In the genomic region with DNA sequence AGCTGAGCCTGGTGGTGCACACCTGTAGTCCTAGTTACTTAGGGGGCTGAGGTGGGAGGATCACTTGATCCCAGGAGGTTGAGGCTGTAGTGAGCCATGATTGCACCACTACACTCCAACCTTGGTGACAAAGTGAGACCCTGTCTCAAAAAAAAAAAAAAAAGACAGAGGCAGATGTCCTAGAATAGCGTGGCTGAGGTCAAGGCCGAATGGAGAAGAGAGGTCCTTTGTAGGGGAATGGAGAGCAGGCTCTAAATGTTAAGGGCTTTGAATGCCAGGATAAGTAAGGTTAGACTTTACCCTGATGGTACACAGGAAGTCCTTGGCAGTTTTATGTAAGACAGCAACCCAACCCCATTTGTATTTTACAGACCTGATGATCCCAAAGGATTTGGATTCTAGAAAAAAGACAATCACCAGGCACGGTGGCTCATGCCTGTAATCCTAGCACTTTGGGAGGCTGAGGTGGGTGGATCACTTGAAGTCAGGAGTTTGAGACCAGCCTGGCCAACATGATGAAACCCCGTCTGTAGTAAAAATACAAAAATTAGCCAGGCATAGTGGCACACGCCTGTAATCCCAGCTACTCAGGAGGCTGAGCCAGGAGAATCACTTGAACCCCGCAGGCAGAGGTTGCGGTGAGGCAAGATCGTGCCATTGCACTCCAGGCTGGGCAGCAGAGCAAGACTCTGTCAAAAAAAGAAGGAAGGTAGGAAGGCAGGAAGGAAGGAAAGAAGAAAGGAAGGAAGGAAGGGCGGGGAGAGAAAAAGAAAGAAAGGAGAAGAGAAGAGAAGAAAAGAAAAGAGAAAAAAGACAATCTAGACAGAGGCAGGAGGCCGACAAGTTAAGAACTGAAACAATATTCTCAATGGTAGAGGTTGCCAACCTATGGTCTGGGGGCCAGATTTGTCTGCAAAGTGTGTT, we compare ENCODE assay signal across 16 cellular contexts. TPM values are rescaled to one million over a fixed set of nuclear protein-coding genes. Genes with fewer than 3 reads are reported as not detected.
DNase-seq lines count a peak whose midpoint lies in the region; ATAC-seq and TF ChIP-seq lines count a peak whose summit lies in the region.
"Had no signal": no experiment of that assay in that cellular context is flagged by ENCODE, and none has a peak within 500 bp of the region (broad histone marks: within the 10 kb centered on the region; RNA-seq: fewer than 3 reads in every experiment).

No MANE protein-coding gene starts in this region.

- DNase-seq in CD8-positive, alpha-beta T cell, result no peak
- DNase-seq in HCT116 (ENCODE audit: low read depth, low spot score) (no peak), nephron progenitor cell (no peak), Right ventricle myocardium inferior (ENCODE audit: missing footprints) (no peak), left ventricle myocardium inferior (no peak), brain microvascular endothelial cell (no peak)
- DNase-seq: activated CD4-positive, alpha-beta T cell treated with anti-CD3 and anti-CD28 coated beads for 1 hour; activated effector memory CD4-positive, alpha-beta T cell treated with anti-CD3 and anti-CD28 coated beads, Interleukin-2, amount 50 U/mL, for 16 hours; caudate nucleus; NCI-H1092 treated with DMSO at 0.1 percent for 48 hours; PC-3; sigmoid colon; stimulated activated CD4-positive, alpha-beta T cell treated with anti-CD3 and anti-CD28 coated beads, Interleukin-4, amount 100 ng/mL, for 4 hours; stimulated activated naive CD4-positive, alpha-beta T cell treated with Interleukin-2 at 50 U/mL for 16 hours; SW 1271 had no signal

- in situ Hi-C loops in brain microvascular endothelial cell (cut with HindIII; ENCODE audit: low pct_ligation_motif_present, low sequenced_read_pairs), result no loop called here

- H3K4me1 ChIP-seq in CD8-positive, alpha-beta T cell (ENCODE audit: insufficient read depth, low read length), result peaks cover 58% of the 10 kb centered on the region
- H3K4me1 ChIP-seq in HCT116 (ENCODE audit: control insufficient read depth in 1 of 2, insufficient read depth in 2 of 2, low read length in 2 of 2) (peaks cover 0 to 15% of the 10 kb centered on the region in 2 experiments; a peak in 2 of 4 replicates), left ventricle myocardium inferior (peaks cover 17% of the 10 kb centered on the region)

- H3K27me3 ChIP-seq in CD8-positive, alpha-beta T cell (ENCODE audit: insufficient read depth, low read length), result no peaks in the 10 kb centered on the region
- H3K27me3 ChIP-seq in HCT116 (ENCODE audit: insufficient read depth, low read length) (no peaks in the 10 kb centered on the region), left ventricle myocardium inferior (ENCODE audit: low read depth) (peaks cover 23% of the 10 kb centered on the region), brain microvascular endothelial cell (replicated peaks) (peaks cover 22% of the 10 kb centered on the region)

- no peak overlapping the region for H2AFZ ChIP-seq in HCT116 (ENCODE audit: low read depth, low read length, poor library complexity, severe bottlenecking)

- intact Hi-C loops in CD8-positive, alpha-beta T cell (cut with DNase I, micrococcal nuclease), result loop anchor here in 1 of 2 experiments (5.0 to 10.0 kb wide), 4 partner anchors 148 to 1682 kb away; a partner anchor contains a TSS
- intact Hi-C loops in HCT116 (cut with micrococcal nuclease) (no loop called here), Right ventricle myocardium inferior (cut with DNase I) (no loop called here), left ventricle myocardium inferior (cut with micrococcal nuclease) (no loop called here)

- TF ChIP-seq CTCF in CD8-positive, alpha-beta T cell (IDR thresholded peaks at IDR 0.05), result no peak
- no peak for TF ChIP-seq CTCF in HCT116 (IDR thresholded peaks at IDR 0.05 in 2 of 3, conservative IDR thresholded peaks at IDR 0.05 in 1 of 3; ENCODE audit: borderline replicate concordance in 1 of 3, insufficient read depth in 1 of 3, low read depth in 2 of 3, low read length in 2 of 3)
- no peak for TF ChIP-seq CTCF in nephron progenitor cell (IDR thresholded peaks at IDR 0.05)
- TF ChIP-seq CTCF in left ventricle myocardium inferior (IDR thresholded peaks at IDR 0.05; ENCODE audit: borderline replicate concordance), result no peak
- no peak for TF ChIP-seq CTCF in brain microvascular endothelial cell (IDR thresholded peaks at IDR 0.05; ENCODE audit: low read depth, low read length, missing control alignments)

- no peak for TF ChIP-seq RAD21 in HCT116 (IDR thresholded peaks at IDR 0.05; ENCODE audit: low read depth)

- H3K4me3 ChIP-seq in CD8-positive, alpha-beta T cell (ENCODE audit: low read depth, low read length), result no peak overlapping the region
- H3K4me3 ChIP-seq in HCT116 (replicated peaks in 1 of 2; ENCODE audit: low read depth in 1 of 2, low read length in 2 of 2) (no peak overlapping the region), left ventricle myocardium inferior (no peak overlapping the region), brain microvascular endothelial cell (ENCODE audit: low read depth, low read length) (no peak overlapping the region)
- H3K4me3 ChIP-seq: sigmoid colon had no signal

- H3K4me3 Mint-ChIP-seq in CD8-positive, alpha-beta T cell, result peak overlapping the region; percentile 22
- H3K4me3 Mint-ChIP-seq in activated T-helper 17 cell treated with anti-CD3 and anti-CD28 coated beads, Interleukin-2, amount 50 U/mL, for 72 hours, result peak overlapping the region; percentile 80
- H3K4me3 Mint-ChIP-seq in nephron progenitor cell, result peak overlapping the region; percentile 93

- no TSS peak for BruUV-seq in HCT116 (replicated peaks; lab: Mats Ljungman, UMichigan)

- no peaks in the 10 kb centered on the region for H3K9me2 ChIP-seq in HCT116 (ENCODE audit: insufficient read depth)

- peaks cover 10% of the 10 kb centered on the region; the same call in 1 of the 2 replicates for H3K79me2 ChIP-seq in HCT116 (ENCODE audit: insufficient read depth, low read length)

- peak overlapping the region; percentile 77 for H3K27ac Mint-ChIP-seq in CD8-positive, alpha-beta T cell
- no peak overlapping the region for H3K27ac Mint-ChIP-seq in activated T-helper 17 cell treated with anti-CD3 and anti-CD28 coated beads, Interleukin-2, amount 50 U/mL, for 72 hours
- H3K27ac Mint-ChIP-seq in nephron progenitor cell, result no peak overlapping the region

- H3K27me3 Mint-ChIP-seq in CD8-positive, alpha-beta T cell (ENCODE audit: low read depth), result no peaks in the 10 kb centered on the region
- H3K27me3 Mint-ChIP-seq in activated T-helper 17 cell treated with anti-CD3 and anti-CD28 coated beads, Interleukin-2, amount 50 U/mL, for 72 hours, result no peaks in the 10 kb centered on the region
- H3K27me3 Mint-ChIP-seq in nephron progenitor cell (ENCODE audit: low read depth, poor library complexity), result no peaks in the 10 kb centered on the region

- TF ChIP-seq POLR2A in HCT116 (IDR thresholded peaks at IDR 0.05; ENCODE audit: borderline replicate concordance, extremely low read depth, insufficient read depth, insufficient read length), result no peak

- H3K9me3 ChIP-seq in CD8-positive, alpha-beta T cell (ENCODE audit: low read length), result no peaks in the 10 kb centered on the region
- H3K9me3 ChIP-seq in HCT116 (ENCODE audit: control insufficient read depth in 1 of 2, insufficient read depth in 1 of 2, low read depth in 1 of 2, low read length in 2 of 2) (no peaks in the 10 kb centered on the region), left ventricle myocardium inferior (replicated peaks) (no peaks in the 10 kb centered on the region)
- H3K9me3 ChIP-seq: sigmoid colon had no signal

- H3K36me3 Mint-ChIP-seq in CD8-positive, alpha-beta T cell, result peaks cover 3% of the 10 kb centered on the region
- peaks cover 7% of the 10 kb centered on the region for H3K36me3 Mint-ChIP-seq in activated T-helper 17 cell treated with anti-CD3 and anti-CD28 coated beads, Interleukin-2, amount 50 U/mL, for 72 hours (ENCODE audit: low read depth)
- peaks cover 16% of the 10 kb centered on the region for H3K36me3 Mint-ChIP-seq in nephron progenitor cell (ENCODE audit: low read depth)

- POLR2A ChIA-PET in CD8-positive, alpha-beta T cell (lab: Charles Lee), result no interaction called here
- POLR2A ChIA-PET in HCT116 (lab: Charles Lee), result interaction anchor here (0.6 kb wide), 1 partner anchor 28 kb away, joined by 3 read pairs; no protein-coding TSS in a partner anchor

- H3K36me3 ChIP-seq in CD8-positive, alpha-beta T cell (ENCODE audit: insufficient read depth, low read length), result no peaks in the 10 kb centered on the region
- H3K36me3 ChIP-seq in HCT116 (ENCODE audit: control insufficient read depth in 1 of 2, insufficient read depth in 2 of 2, low read length in 2 of 2), result no peaks in the 10 kb centered on the region
- H3K36me3 ChIP-seq in left ventricle myocardium inferior, result no peaks in the 10 kb centered on the region
- H3K36me3 ChIP-seq in brain microvascular endothelial cell (replicated peaks), result no peaks in the 10 kb centered on the region
- H3K36me3 ChIP-seq: sigmoid colon had no signal

- H3K27ac ChIP-seq in CD8-positive, alpha-beta T cell (ENCODE audit: low read depth, low read length), result no peak overlapping the region
- H3K27ac ChIP-seq in HCT116 (ENCODE audit: low read depth, low read length), result no peak overlapping the region
- H3K27ac ChIP-seq in left ventricle myocardium inferior (replicated peaks), result no peak overlapping the region
- no peak overlapping the region for H3K27ac ChIP-seq in brain microvascular endothelial cell
- H3K27ac ChIP-seq: sigmoid colon had no signal

- H3K4me2 ChIP-seq in HCT116 (ENCODE audit: low read length), result peak overlapping the region; percentile 55; the same call in 1 of the 2 replicates

- ATAC-seq in CD8-positive, alpha-beta T cell, result no peak
- ATAC-seq in HCT116 (no peak), Right ventricle myocardium inferior (no peak)
- ATAC-seq in activated T-helper 17 cell treated with anti-CD3 and anti-CD28 coated beads, Interleukin-2, amount 50 U/mL, for 72 hours (replicated peaks), result no peak
- ATAC-seq: PC-3 had no signal

- CTCF ChIA-PET in CD8-positive, alpha-beta T cell (lab: Charles Lee), result interaction anchor here (3.4 to 16.5 kb wide), 4 partner anchors 10 to 27 kb away, joined by 22 to 431 read pairs (median 86); no protein-coding TSS in a partner anchor
- CTCF ChIA-PET in HCT116 (lab: Charles Lee), result interaction anchor here (1.1 kb wide), 1 partner anchor 12 kb away, joined by 3 read pairs; no protein-coding TSS in a partner anchor

- RAD21 ChIA-PET in HCT116 (lab: Charles Lee; ENCODE audit: low non-redundant PET in 1 of 2, low total read pairs in 2 of 2, uncharacterized antibody in 2 of 2, unreplicated experiment in 2 of 2), result no interaction called here

- H3K9me3 Mint-ChIP-seq in CD8-positive, alpha-beta T cell, result no peaks in the 10 kb centered on the region
- no peaks in the 10 kb centered on the region for H3K9me3 Mint-ChIP-seq in activated T-helper 17 cell treated with anti-CD3 and anti-CD28 coated beads, Interleukin-2, amount 50 U/mL, for 72 hours
- no peaks in the 10 kb centered on the region for H3K9me3 Mint-ChIP-seq in nephron progenitor cell

- no peaks in the 10 kb centered on the region for H4K20me1 ChIP-seq in HCT116 (ENCODE audit: insufficient read depth)

- H3K9ac ChIP-seq in HCT116 (ENCODE audit: low read length), result no peak overlapping the region

- peaks cover 54% of the 10 kb centered on the region for H3K4me1 Mint-ChIP-seq in CD8-positive, alpha-beta T cell (ENCODE audit: low read depth)
- peaks cover 23% of the 10 kb centered on the region for H3K4me1 Mint-ChIP-seq in activated T-helper 17 cell treated with anti-CD3 and anti-CD28 coated beads, Interleukin-2, amount 50 U/mL, for 72 hours
- H3K4me1 Mint-ChIP-seq in nephron progenitor cell, result peaks cover 55% of the 10 kb centered on the region

RNA-seq across cellular contexts. Expression of a gene that starts 2.1 kb away (rescaled TPM):
- 10 to 100 TPM; 16.5 to 17.1 TPM for total RNA-seq in CD8-positive, alpha-beta T cell
- total RNA-seq in HCT116 (2021; ENCODE audit: unreplicated experiment) (19.2 TPM), Right ventricle myocardium inferior (1.4 TPM), left ventricle myocardium inferior (2.3 TPM)
- polyA plus RNA-seq in HCT116 (2012), result 11.2 and 12.6 TPM in 2 replicates
- total RNA-seq in activated T-helper 17 cell treated with anti-CD3 and anti-CD28 coated beads, Interleukin-2, amount 50 U/mL, for 72 hours, result 10 to 100 TPM in 1 of 2 donors, 1 to 10 TPM in 1; 1.7 to 17.6 TPM

Comparison
In these comparisons a context has a peak if more than half of its experiments do, and no peak if none do; other contexts are left out.
1. H3K4me3 Mint-ChIP-seq: peak in every context shown above with its lines; median percentile 93 in nephron progenitor cell; 80 in activated T-helper 17 cell treated with anti-CD3 and anti-CD28 coated beads, Interleukin-2, amount 50 U/mL, for 72 hours; 22 in CD8-positive, alpha-beta T cell.